Comparison of ENCODE assay signal across 11 cellular contexts in the genomic region with DNA sequence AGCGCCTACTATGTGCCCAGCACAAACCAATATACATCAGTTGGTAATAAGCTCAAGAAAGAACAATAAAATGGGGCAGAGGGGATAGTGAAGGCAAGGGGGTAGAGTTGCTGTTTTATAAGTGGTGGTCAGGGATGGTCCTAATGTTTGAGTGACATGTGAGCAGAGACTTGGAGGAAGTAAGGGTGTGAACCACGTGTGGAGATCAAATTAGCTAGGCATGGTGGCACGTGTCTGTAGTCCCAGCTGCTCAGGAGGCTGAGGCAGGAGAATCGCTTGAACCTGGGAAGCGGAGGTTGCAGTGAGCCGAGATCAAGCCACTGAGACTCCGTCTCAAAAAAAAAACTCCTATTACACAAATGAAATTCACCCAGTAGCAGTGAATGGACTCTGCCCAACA. TPM values are rescaled to one million over a fixed set of nuclear protein-coding genes. Genes with fewer than 3 reads are reported as not detected.
"Had no signal": no experiment of that assay in that cellular context is flagged by ENCODE, and none has a peak within 500 bp of the region (broad histone marks: within the 10 kb centered on the region; RNA-seq: fewer than 3 reads in every experiment).

No MANE protein-coding gene starts in this region.

- H2AFZ ChIP-seq: GM23248 had no signal

- H3K36me3 ChIP-seq: HAP-1 had no signal

- H3K4me3 ChIP-seq: GM23248, HAP-1 had no signal

- H3K9me3 ChIP-seq: HAP-1 had no signal

- ATAC-seq: HCT116 had no signal

- H3K27ac ChIP-seq: GM23248, HL-60 had no signal

- H3K9me3 Mint-ChIP-seq: HFFc6 had no signal

- H3K4me3 Mint-ChIP-seq: HFFc6 had no signal

- DNase-seq: GM23248, GOT3, H7, HFFc6, IMR-90, KBM-7 had no signal

- H3K9ac ChIP-seq: GM23248 had no signal

- H3K27ac Mint-ChIP-seq: HFFc6 had no signal

RNA-seq across cellular contexts. Expression of a gene that starts 56.5 kb away (rescaled TPM):
- total RNA-seq: GM23248, H4, H7, HFFc6, HT1080, IMR-90 had no signal
- polyA plus RNA-seq: GM23248, IMR-90 had no signal
